In genomic region chr2:85396531-85397470, GRCh38 we compare ENCODE assay signal across 14 cellular contexts. TPM values are rescaled to one million over a fixed set of nuclear protein-coding genes. Genes with fewer than 3 reads are reported as not detected.
DNase-seq lines count a peak whose midpoint lies in the region; ATAC-seq and TF ChIP-seq lines count a peak whose summit lies in the region.
"Had no signal": no experiment of that assay in that cellular context is flagged by ENCODE, and none has a peak within 500 bp of the region (broad histone marks: within the 10 kb centered on the region; RNA-seq: fewer than 3 reads in every experiment).

No MANE protein-coding gene starts in this region.

- DNase-seq in activated naive CD4-positive, alpha-beta T cell treated with anti-CD3 and anti-CD28 coated beads, Interleukin-2, amount 10 ng/mL, durations not matched to agents 7 days and 5 days, result no peak
- DNase-seq in activated naive CD4-positive, alpha-beta T cell treated with Interleukin-2 at 50 U/mL for 16 hours, result no peak
- DNase-seq in nephron progenitor cell (no peak), ureter (ENCODE audit: low spot score) (peak; percentile 58), SK-N-DZ (ENCODE audit: low spot score) (no peak), immature natural killer cell (no peak)
- DNase-seq: activated CD8-positive, alpha-beta T cell treated with anti-CD3 and anti-CD28 coated beads, Interleukin-2, amount 10 ng/mL, durations not matched to agents 7 days and 5 days; C1 segment of cervical spinal cord; glutamatergic neuron; MV-4-11; stimulated activated CD4-positive, alpha-beta T cell treated with anti-CD3 and anti-CD28 coated beads, Interleukin-4, amount 100 ng/mL, for 4 hours had no signal

- TF ChIP-seq CTCF in brain (conservative IDR thresholded peaks at IDR 0.05) (no peak), nephron progenitor cell (IDR thresholded peaks at IDR 0.05) (no peak)

- H3K4me3 Mint-ChIP-seq in activated naive CD4-positive, alpha-beta T cell treated with anti-CD3 and anti-CD28 coated beads, Interleukin-2, amount 10 ng/mL, durations not matched to agents 7 days and 5 days, result no peak overlapping the region
- H3K4me3 Mint-ChIP-seq in brain, result peak overlapping the region in 2 of 5 experiments; percentile 37 to 75
- H3K4me3 Mint-ChIP-seq in nephron progenitor cell, result no peak overlapping the region
- no peak overlapping the region for H3K4me3 Mint-ChIP-seq in immature natural killer cell
- H3K4me3 Mint-ChIP-seq: activated CD8-positive, alpha-beta T cell treated with anti-CD3 and anti-CD28 coated beads, Interleukin-2, amount 10 ng/mL, durations not matched to agents 7 days and 5 days had no signal

- peak overlapping the region; percentile 6 for H3K27ac Mint-ChIP-seq in activated naive CD4-positive, alpha-beta T cell treated with anti-CD3 and anti-CD28 coated beads, Interleukin-2, amount 10 ng/mL, durations not matched to agents 7 days and 5 days
- peak overlapping the region; percentile 17 to 90 (median 41) for H3K27ac Mint-ChIP-seq in brain
- H3K27ac Mint-ChIP-seq in nephron progenitor cell, result peak overlapping the region; percentile 64
- H3K27ac Mint-ChIP-seq in immature natural killer cell, result no peak overlapping the region
- H3K27ac Mint-ChIP-seq: activated CD8-positive, alpha-beta T cell treated with anti-CD3 and anti-CD28 coated beads, Interleukin-2, amount 10 ng/mL, durations not matched to agents 7 days and 5 days had no signal

- ATAC-seq in HG03457 (IDR thresholded peaks at IDR 0.05; ENCODE audit: unreplicated experiment), result no peak
- ATAC-seq: activated CD8-positive, alpha-beta T cell treated with anti-CD3 and anti-CD28 coated beads, Interleukin-2, amount 10 ng/mL, durations not matched to agents 7 days and 5 days had no signal

- peaks cover 29% of the 10 kb centered on the region for H3K4me1 Mint-ChIP-seq in activated naive CD4-positive, alpha-beta T cell treated with anti-CD3 and anti-CD28 coated beads, Interleukin-2, amount 10 ng/mL, durations not matched to agents 7 days and 5 days
- H3K4me1 Mint-ChIP-seq in brain, result peaks cover 14% of the 10 kb centered on the region
- no peaks in the 10 kb centered on the region for H3K4me1 Mint-ChIP-seq in nephron progenitor cell
- H3K4me1 Mint-ChIP-seq in immature natural killer cell, result peaks cover 13 to 14% of the 10 kb centered on the region in 2 donors

- no peaks in the 10 kb centered on the region for H3K9me3 Mint-ChIP-seq in activated naive CD4-positive, alpha-beta T cell treated with anti-CD3 and anti-CD28 coated beads, Interleukin-2, amount 10 ng/mL, durations not matched to agents 7 days and 5 days
- H3K9me3 Mint-ChIP-seq in brain (peaks cover 0 to 2% (median 0%) of the 10 kb centered on the region in 5 experiments), nephron progenitor cell (no peaks in the 10 kb centered on the region), immature natural killer cell (peaks cover 0 to 2% (median 0%) of the 10 kb centered on the region in 6 donors)

- H3K36me3 Mint-ChIP-seq in activated naive CD4-positive, alpha-beta T cell treated with anti-CD3 and anti-CD28 coated beads, Interleukin-2, amount 10 ng/mL, durations not matched to agents 7 days and 5 days, result peaks cover 52% of the 10 kb centered on the region
- H3K36me3 Mint-ChIP-seq in brain, result no peaks in the 10 kb centered on the region
- H3K36me3 Mint-ChIP-seq in nephron progenitor cell (ENCODE audit: low read depth), result no peaks in the 10 kb centered on the region
- H3K36me3 Mint-ChIP-seq in immature natural killer cell, result peaks cover 0 to 4% (median 0%) of the 10 kb centered on the region in 3 donors

- CTCF ChIA-PET in activated naive CD4-positive, alpha-beta T cell treated with anti-CD3 and anti-CD28 coated beads, Interleukin-2, amount 10 ng/mL, durations not matched to agents 7 days and 5 days (lab: Charles Lee), result no interaction called here

- no peaks in the 10 kb centered on the region for H3K27me3 Mint-ChIP-seq in activated naive CD4-positive, alpha-beta T cell treated with anti-CD3 and anti-CD28 coated beads, Interleukin-2, amount 10 ng/mL, durations not matched to agents 7 days and 5 days
- H3K27me3 Mint-ChIP-seq in brain (no peaks in the 10 kb centered on the region), nephron progenitor cell (ENCODE audit: low read depth, poor library complexity) (peaks cover 5% of the 10 kb centered on the region), immature natural killer cell (ENCODE audit: low read depth in 3 of 3) (peaks cover 0 to 2% (median 0%) of the 10 kb centered on the region in 3 donors)

RNA-seq across cellular contexts. Expression of gene CAPG, which starts 13.4 kb away (rescaled TPM):
- polyA plus RNA-seq in brain (ENCODE audit: insufficient read depth, low read depth, low replicate concordance) (92.2 TPM), immature natural killer cell (100 to 1,000 TPM in 2 of 3 donors, 10 to 100 TPM in 1; 97.5 to 233 (median 232) TPM)
- 298 TPM for total RNA-seq in ureter
- 4.5 and 20.2 TPM in 2 replicates for polyA plus RNA-seq in SK-N-DZ (2014; cell fraction: cytosol; rRNA removed)
- polyA plus RNA-seq in SK-N-DZ (2014; cell fraction: nucleus; rRNA removed), result 3.2 and 13.6 TPM in 2 replicates

RNA-seq across cellular contexts. Expression of gene SH2D6, which starts 21.7 kb away (rescaled TPM):
- polyA plus RNA-seq in brain (ENCODE audit: insufficient read depth, low read depth, low replicate concordance), result 1.8 TPM
- total RNA-seq in ureter, result 0.75 TPM
- polyA plus RNA-seq in SK-N-DZ (2014; cell fraction: cytosol; rRNA removed), result 0.07 TPM in 1 of 2 replicates, not detected in the other
- 1.5 and 1.8 TPM in 2 replicates for polyA plus RNA-seq in SK-N-DZ (2014; cell fraction: nucleus; rRNA removed)
- polyA plus RNA-seq in immature natural killer cell, result not detected
- total RNA-seq: cardiac septum had no signal

RNA-seq across cellular contexts. Expression of gene ELMOD3, which starts 42.2 kb away (rescaled TPM):
- polyA plus RNA-seq in brain (ENCODE audit: insufficient read depth, low read depth, low replicate concordance) (14.6 TPM), immature natural killer cell (10 to 100 TPM; 10.9 to 17.7 (median 14.0) TPM)
- total RNA-seq in ureter, result 23.3 TPM
- polyA plus RNA-seq in SK-N-DZ (2014; cell fraction: cytosol; rRNA removed), result 17.2 and 27.4 TPM in 2 replicates
- polyA plus RNA-seq in SK-N-DZ (2014; cell fraction: nucleus; rRNA removed), result 36.9 and 43.4 TPM in 2 replicates

RNA-seq across cellular contexts. Expression of gene RETSAT, which starts 42.5 kb away (rescaled TPM):
- polyA plus RNA-seq in brain (ENCODE audit: insufficient read depth, low read depth, low replicate concordance), result 33.3 TPM
- total RNA-seq in ureter, result 39.6 TPM
- polyA plus RNA-seq in SK-N-DZ (2014; cell fraction: cytosol; rRNA removed), result 15.4 and 17.2 TPM in 2 replicates
- 23.6 and 31.7 TPM in 2 replicates for polyA plus RNA-seq in SK-N-DZ (2014; cell fraction: nucleus; rRNA removed)
- polyA plus RNA-seq in immature natural killer cell, result 10 to 100 TPM; 13.7 to 28.1 (median 23.4) TPM

Comparison
In these comparisons a context has a peak if more than half of its experiments do, and no peak if none do; other contexts are left out.
1. H3K27ac Mint-ChIP-seq: peak in activated naive CD4-positive, alpha-beta T cell treated with anti-CD3 and anti-CD28 coated beads, Interleukin-2, amount 10 ng/mL, durations not matched to agents 7 days and 5 days (single experiment), brain (5 of 5) and nephron progenitor cell (single experiment); none in immature natural killer cell (0 of 6).